Comparison of ENCODE assay signal across 8 cellular contexts in genomic region chr4:113636438-113636818, GRCh38.
DNase-seq lines count a peak whose midpoint lies in the region; ATAC-seq, FAIRE-seq and TF ChIP-seq lines count a peak whose summit lies in the region.

No MANE protein-coding gene starts in this region.

- H3K9me3 ChIP-seq in CD4-positive, CD25-positive, alpha-beta regulatory T cell (ENCODE audit: control insufficient read depth in 2 of 2, low read length in 2 of 2): no peaks in the 10 kb centered on the region
- H3K9me3 ChIP-seq in thoracic aorta (no peaks in the 10 kb centered on the region), vagina (no peaks in the 10 kb centered on the region)

- ATAC-seq in CD4-positive, CD25-positive, alpha-beta regulatory T cell (ENCODE audit: low read depth in 2 of 2): peak; percentile 79 to 86
- ATAC-seq in HG03469 (IDR thresholded peaks at IDR 0.05; ENCODE audit: unreplicated experiment) (peak; percentile 28), thoracic aorta (ENCODE audit: insufficient number of reproducible peaks, low FRiP score, low read depth) (no peak)

- H3K4me1 ChIP-seq in CD4-positive, CD25-positive, alpha-beta regulatory T cell (ENCODE audit: control insufficient read depth, insufficient read depth, low read length, poor library complexity, severe bottlenecking): peaks cover 25% of the 10 kb centered on the region
- H3K4me1 ChIP-seq in thoracic aorta (ENCODE audit: control insufficient read depth in 1 of 2, low read depth in 2 of 2): peaks cover 43 to 65% of the 10 kb centered on the region in 2 donors
- H3K4me1 ChIP-seq in vagina: peaks cover 18% of the 10 kb centered on the region

- H3K4me3 ChIP-seq in CD4-positive, CD25-positive, alpha-beta regulatory T cell (ENCODE audit: low read depth, low read length): peak overlapping the region; percentile 45
- H3K4me3 ChIP-seq in thoracic aorta (no peak overlapping the region), vagina (no peak overlapping the region)

- peak overlapping the region; percentile 57 to 96 (median 88) for H3K27ac Mint-ChIP-seq in CD4-positive, CD25-positive, alpha-beta regulatory T cell
- peak overlapping the region; percentile 88 for H3K27ac Mint-ChIP-seq in activated naive CD8-positive, alpha-beta T cell

- H3K9me3 Mint-ChIP-seq in CD4-positive, CD25-positive, alpha-beta regulatory T cell: no peaks in the 10 kb centered on the region
- H3K9me3 Mint-ChIP-seq in activated naive CD8-positive, alpha-beta T cell (ENCODE audit: low read depth): no peaks in the 10 kb centered on the region

- H3K36me3 ChIP-seq in CD4-positive, CD25-positive, alpha-beta regulatory T cell (ENCODE audit: control insufficient read depth, insufficient read depth, low read length): no peaks in the 10 kb centered on the region
- H3K36me3 ChIP-seq in thoracic aorta: no peaks in the 10 kb centered on the region
- no peaks in the 10 kb centered on the region for H3K36me3 ChIP-seq in vagina

- DNase-seq in CD4-positive, CD25-positive, alpha-beta regulatory T cell: peak in 2 of 3 donors; percentile 50 to 65
- DNase-seq in GM19239 (ENCODE audit: insufficient read length, low spot score) (peak; percentile 9), thoracic aorta (ENCODE audit: low spot score) (no peak), GM19238 (ENCODE audit: insufficient read length, low spot score) (no peak), vagina (ENCODE audit: extremely low spot score in 2 of 2) (no peak)
- DNase-seq in stimulated activated CD4-positive, alpha-beta T cell treated with anti-CD3 and anti-CD28 coated beads, Interleukin-12 subunit alpha, Interleukin-12 subunit beta, amount 100 ng/mL, for 4 hours: no peak

- intact Hi-C loops in vagina (cut with DNase I): no loop called here

- H3K4me3 Mint-ChIP-seq in CD4-positive, CD25-positive, alpha-beta regulatory T cell: peak overlapping the region in 3 of 4 donors; percentile 30 to 80 (median 59)
- H3K4me3 Mint-ChIP-seq in activated naive CD8-positive, alpha-beta T cell: peak overlapping the region; percentile 51

- no peak for TF ChIP-seq POLR2A in vagina (IDR thresholded peaks at IDR 0.05)

- peak overlapping the region; percentile 44 for H3K27ac ChIP-seq in CD4-positive, CD25-positive, alpha-beta regulatory T cell (ENCODE audit: insufficient read depth, low read length, poor library complexity, severe bottlenecking)
- H3K27ac ChIP-seq in thoracic aorta (peak overlapping the region; percentile 52 to 54), vagina (no peak overlapping the region)

- no peaks in the 10 kb centered on the region for H3K27me3 ChIP-seq in CD4-positive, CD25-positive, alpha-beta regulatory T cell (ENCODE audit: control insufficient read depth, insufficient read depth, low read length)
- H3K27me3 ChIP-seq in thoracic aorta (replicated peaks; ENCODE audit: insufficient read depth): no peaks in the 10 kb centered on the region
- no peaks in the 10 kb centered on the region for H3K27me3 ChIP-seq in vagina

- peaks cover 6% of the 10 kb centered on the region for H3K36me3 Mint-ChIP-seq in CD4-positive, CD25-positive, alpha-beta regulatory T cell
- H3K36me3 Mint-ChIP-seq in activated naive CD8-positive, alpha-beta T cell: peaks cover 10% of the 10 kb centered on the region

- H3K4me1 Mint-ChIP-seq in CD4-positive, CD25-positive, alpha-beta regulatory T cell: peaks cover 19 to 60% (median 55%) of the 10 kb centered on the region in 4 donors
- peaks cover 53% of the 10 kb centered on the region for H3K4me1 Mint-ChIP-seq in activated naive CD8-positive, alpha-beta T cell (ENCODE audit: low read depth)

- no peaks in the 10 kb centered on the region for H3K27me3 Mint-ChIP-seq in CD4-positive, CD25-positive, alpha-beta regulatory T cell
- no peaks in the 10 kb centered on the region for H3K27me3 Mint-ChIP-seq in activated naive CD8-positive, alpha-beta T cell

- no peak for FAIRE-seq in GM19239 (lab: Jason Lieb, UNC)

- TF ChIP-seq CTCF in thoracic aorta (IDR thresholded peaks at IDR 0.05) (no peak), vagina (IDR thresholded peaks at IDR 0.05) (no peak)

Comparison
In these comparisons a context has a peak if more than half of its experiments do, and no peak if none do; other contexts are left out.
1. DNase-seq: peak in CD4-positive, CD25-positive, alpha-beta regulatory T cell (2 of 3) and GM19239 (single experiment); none in thoracic aorta (single experiment), GM19238 (single experiment), stimulated activated CD4-positive, alpha-beta T cell treated with anti-CD3 and anti-CD28 coated beads, Interleukin-12 subunit alpha, Interleukin-12 subunit beta, amount 100 ng/mL, for 4 hours (single experiment) and vagina (0 of 2).